In genomic region chr21:46493828-46494227, GRCh38 we compare ENCODE assay signal across 26 cellular contexts. TPM values are rescaled to one million over a fixed set of nuclear protein-coding genes. Genes with fewer than 3 reads are reported as not detected.
A peak's percentile ranks its signal among the peaks of the same experiment; 100 is the strongest.
DNase-seq lines count a peak whose midpoint lies in the region; ATAC-seq, FAIRE-seq and TF ChIP-seq lines count a peak whose summit lies in the region.
"Had no signal": no experiment of that assay in that cellular context is flagged by ENCODE, and none has a peak within 500 bp of the region (broad histone marks: within the 10 kb centered on the region; RNA-seq: fewer than 3 reads in every experiment).

No MANE protein-coding gene starts in this region.

- no peak overlapping the region for H3K4me3 ChIP-seq in CD8-positive, alpha-beta memory T cell (ENCODE audit: low read length)
- H3K4me3 ChIP-seq in K562 (no peak overlapping the region), neutrophil (ENCODE audit: low read depth in 1 of 2, low read length in 1 of 2) (no peak overlapping the region)
- H3K4me3 ChIP-seq: BLaER1, GM23338, HAP-1 had no signal

- no peaks in the 10 kb centered on the region for H3K9me3 Mint-ChIP-seq in activated T-cell treated with anti-CD3 and anti-CD28 coated beads, Interleukin-2, amount 50 U/mL, for 72 hours
- H3K9me3 Mint-ChIP-seq in CD8-positive, alpha-beta memory T cell = no peaks in the 10 kb centered on the region
- H3K9me3 Mint-ChIP-seq: CD8-positive, alpha-beta T cell; GM23338; HFFc6 had no signal

- H3K4me1 Mint-ChIP-seq in activated T-cell treated with anti-CD3 and anti-CD28 coated beads, Interleukin-2, amount 50 U/mL, for 72 hours (ENCODE audit: low read depth) = no peaks in the 10 kb centered on the region
- peaks cover 16 to 23% (median 16%) of the 10 kb centered on the region in 3 donors for H3K4me1 Mint-ChIP-seq in CD8-positive, alpha-beta memory T cell
- H3K4me1 Mint-ChIP-seq: B cell had no signal

- POLR2A ChIA-PET in CD8-positive, alpha-beta memory T cell (lab: Charles Lee) = no interaction called here
- POLR2A ChIA-PET in K562 (lab: Yijun Ruan, JAX) = interaction anchor here (0.6 to 0.9 kb wide), 2 partner anchors 20 to 34 kb away, joined by 3 read pairs; no protein-coding TSS in a partner anchor

- no peaks in the 10 kb centered on the region for H3K9me3 ChIP-seq in CD8-positive, alpha-beta memory T cell (ENCODE audit: low read length)
- H3K9me3 ChIP-seq in K562 (replicated peaks; ENCODE audit: control insufficient read depth, insufficient read depth, low read depth, low read length) = no peaks in the 10 kb centered on the region
- H3K9me3 ChIP-seq in neutrophil = no peaks in the 10 kb centered on the region
- H3K9me3 ChIP-seq: HAP-1 had no signal

- no TSS peak for BruUV-seq in K562 (replicated peaks; lab: Mats Ljungman, UMichigan)

- no peak overlapping the region for H3K4me2 ChIP-seq in K562 (ENCODE audit: insufficient read depth, low read length)
- H3K4me2 ChIP-seq: BLaER1, GM23338 had no signal

- FAIRE-seq in K562 (lab: Jason Lieb, UNC) = no peak
- FAIRE-seq: A204.1, GM12891, GM18507, H54 had no signal

- in situ Hi-C loops in K562 (cut with MboI) = no loop called here

- H3K36me3 Mint-ChIP-seq in activated T-cell treated with anti-CD3 and anti-CD28 coated beads, Interleukin-2, amount 50 U/mL, for 72 hours (ENCODE audit: insufficient read depth in 2 of 2) = peaks cover 14 to 33% of the 10 kb centered on the region in 2 donors
- peaks cover 22 to 90% (median 33%) of the 10 kb centered on the region in 3 donors for H3K36me3 Mint-ChIP-seq in CD8-positive, alpha-beta memory T cell

- TF ChIP-seq CTCF in K562 (IDR thresholded peaks at IDR 0.05 in 2 of 3, conservative IDR thresholded peaks at IDR 0.05 in 1 of 3; ENCODE audit: insufficient read depth in 2 of 3, low read depth in 1 of 3, low read length in 3 of 3) (no peak), neutrophil (IDR thresholded peaks at IDR 0.05) (no peak)

- H3K27ac ChIP-seq in CD8-positive, alpha-beta memory T cell (ENCODE audit: low read depth, low read length) = no peak overlapping the region
- H3K27ac ChIP-seq in K562 (ENCODE audit: extremely low read depth, low read depth, low read length) (no peak overlapping the region), neutrophil (peak overlapping the region; percentile 42)
- H3K27ac ChIP-seq: 22Rv1, BLaER1, C4-2B had no signal

- CTCF ChIA-PET in CD8-positive, alpha-beta memory T cell (lab: Charles Lee) = no interaction called here
- CTCF ChIA-PET in K562 (lab: Yijun Ruan, JAX; ENCODE audit: low intra/inter-chr PET ratio) = no interaction called here

- H3K27ac Mint-ChIP-seq in activated T-cell treated with anti-CD3 and anti-CD28 coated beads, Interleukin-2, amount 50 U/mL, for 72 hours = peak overlapping the region; percentile 44
- peak overlapping the region in 5 of 8 donors; percentile 26 to 84 (median 62) for H3K27ac Mint-ChIP-seq in CD8-positive, alpha-beta memory T cell
- H3K27ac Mint-ChIP-seq: B cell, HFFc6 had no signal

- no peaks in the 10 kb centered on the region for H3K27me3 ChIP-seq in CD8-positive, alpha-beta memory T cell (ENCODE audit: insufficient read depth, low read length, poor library complexity, severe bottlenecking)
- H3K27me3 ChIP-seq in K562 (ENCODE audit: control insufficient read depth in 2 of 2, insufficient read depth in 2 of 2, low read length in 2 of 2) (no peaks in the 10 kb centered on the region), neutrophil (no peaks in the 10 kb centered on the region)
- H3K27me3 ChIP-seq: BLaER1 had no signal

- WGBS in K562 (ENCODE audit: insufficient coverage, low coverage, missing lambda C conversion rate) = 93% methylated on average over 6 of the region's 6 CpGs

- no peak for DNase-seq in activated T-cell treated with anti-CD3 and anti-CD28 coated beads, Interleukin-2, amount 50 U/mL, for 72 hours
- DNase-seq in activated T-cell treated with anti-CD3 and anti-CD28 coated beads for 4 hours = no peak
- DNase-seq in CD8-positive, alpha-beta memory T cell = no peak
- no peak for DNase-seq in K562 (ENCODE audit: extremely low read depth in 1 of 4, low spot score in 3 of 4)
- DNase-seq in medulla oblongata (ENCODE audit: extremely low spot score) = no peak
- DNase-seq in NCI-H2029 (lab: John Stamatoyannopoulos, UW) = no peak
- no peak for DNase-seq in kidney tubule cell (ENCODE audit: low spot score)
- DNase-seq: Calu3; CD4-positive, CD25-positive, alpha-beta regulatory T cell; CD8-positive, alpha-beta T cell; COR-L47; DMS53; DMS79 treated with DMSO at 0.1 percent for 48 hours; GF-D8; HFFc6 had no signal

- H3K27me3 Mint-ChIP-seq in activated T-cell treated with anti-CD3 and anti-CD28 coated beads, Interleukin-2, amount 50 U/mL, for 72 hours (ENCODE audit: low read depth) = no peaks in the 10 kb centered on the region
- H3K27me3 Mint-ChIP-seq in CD8-positive, alpha-beta memory T cell = no peaks in the 10 kb centered on the region
- H3K27me3 Mint-ChIP-seq: B cell; CD4-positive, CD25-positive, alpha-beta regulatory T cell had no signal

- peaks cover 44% of the 10 kb centered on the region for H3K36me3 ChIP-seq in CD8-positive, alpha-beta memory T cell (ENCODE audit: insufficient read depth, low read length)
- H3K36me3 ChIP-seq in K562 (ENCODE audit: control insufficient read depth, insufficient read depth, low read length) = peaks cover 61% of the 10 kb centered on the region; the same call in 2 of the 3 replicates
- H3K36me3 ChIP-seq in neutrophil = peaks cover 57% of the 10 kb centered on the region

- ATAC-seq in activated T-cell treated with anti-CD3 and anti-CD28 coated beads, Interleukin-2, amount 50 U/mL, for 72 hours (replicated peaks in 1 of 2) = no peak
- ATAC-seq in K562 = no peak
- ATAC-seq: CD8-positive, alpha-beta T cell; GM23338 had no signal

- TF ChIP-seq POLR2A in K562 (conservative IDR thresholded peaks at IDR 0.05) = no peak

- intact Hi-C loops in K562 (cut with micrococcal nuclease) = no loop called here

- no peak overlapping the region for H2AFZ ChIP-seq in K562 (ENCODE audit: low read depth, low read length)
- H2AFZ ChIP-seq: GM23338 had no signal

- H3K9me1 ChIP-seq in K562 (ENCODE audit: control insufficient read depth, insufficient read depth, low read length) = no peaks in the 10 kb centered on the region

- no peaks in the 10 kb centered on the region for H3K4me1 ChIP-seq in CD8-positive, alpha-beta memory T cell (ENCODE audit: insufficient read depth, low read length)
- peaks cover 0 to 9% of the 10 kb centered on the region in 2 experiments; a peak in 2 of 5 replicates for H3K4me1 ChIP-seq in K562 (replicated peaks in 1 of 2; ENCODE audit: control insufficient read depth in 2 of 2, insufficient read depth in 2 of 2, low read length in 2 of 2)
- peaks cover under 1 to 1% of the 10 kb centered on the region in 2 experiments for H3K4me1 ChIP-seq in neutrophil (ENCODE audit: control insufficient read depth in 1 of 2, insufficient read depth in 1 of 2, low read depth in 1 of 2, low read length in 1 of 2)
- H3K4me1 ChIP-seq: BLaER1, HAP-1 had no signal

- no peak for TF ChIP-seq RAD21 in K562 (CRISPR knock-in tag; conservative IDR thresholded peaks at IDR 0.05 in 1 of 2, IDR thresholded peaks at IDR 0.05 in 1 of 2)

- no peak for TF ChIP-seq EP300 in K562 (IDR thresholded peaks at IDR 0.05; ENCODE audit: low read length)

- H3K4me3 Mint-ChIP-seq in activated T-cell treated with anti-CD3 and anti-CD28 coated beads, Interleukin-2, amount 50 U/mL, for 72 hours = no peak overlapping the region
- no peak overlapping the region for H3K4me3 Mint-ChIP-seq in CD8-positive, alpha-beta memory T cell
- H3K4me3 Mint-ChIP-seq: B cell; CD4-positive, CD25-positive, alpha-beta regulatory T cell; CD8-positive, alpha-beta T cell; GM23338; HFFc6 had no signal

- H4K20me1 ChIP-seq in K562 (replicated peaks; ENCODE audit: control insufficient read depth, insufficient read depth, low read length) = no peaks in the 10 kb centered on the region

- H3K9ac ChIP-seq in K562 (ENCODE audit: insufficient read depth in 1 of 2, low read depth in 2 of 2, low read length in 2 of 2) = no peak overlapping the region
- H3K9ac ChIP-seq: BLaER1 had no signal

- H3K79me2 ChIP-seq in K562 (ENCODE audit: control insufficient read depth, insufficient read depth, low read length) = no peaks in the 10 kb centered on the region

TF ChIP-seq in K562, 482 proteins besides CTCF, POLR2A, EP300 and RAD21 (continues in another document):
- TF ChIP-seq ZNF140 (CRISPR knock-in tag; IDR thresholded peaks at IDR 0.05) (no peak), NFRKB (IDR thresholded peaks at IDR 0.05; ENCODE audit: low read depth) (no peak), KDM5B (IDR thresholded peaks at IDR 0.05; ENCODE audit: insufficient replicate concordance, low read depth, low read length) (no peak)
- TF ChIP-seq, protein P1, sequence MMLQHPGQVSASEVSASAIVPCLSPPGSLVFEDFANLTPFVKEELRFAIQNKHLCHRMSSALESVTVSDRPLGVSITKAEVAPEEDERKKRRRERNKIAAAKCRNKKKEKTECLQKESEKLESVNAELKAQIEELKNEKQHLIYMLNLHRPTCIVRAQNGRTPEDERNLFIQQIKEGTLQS (IDR thresholded peaks at IDR 0.05) = no peak
- TF ChIP-seq, protein P1 (CRISPR knock-in tag; conservative IDR thresholded peaks at IDR 0.05) = no peak

RNA-seq across cellular contexts. Expression of gene DIP2A, which starts 35.1 kb away (rescaled TPM):
- total RNA-seq in activated T-cell treated with anti-CD3 and anti-CD28 coated beads, Interleukin-2, amount 50 U/mL, for 72 hours = 10 to 100 TPM; 50.1 to 53.4 TPM
- total RNA-seq in CD8-positive, alpha-beta memory T cell = 10 to 100 TPM; 29.7 to 29.9 TPM
- 32.6 TPM for polyA plus RNA-seq in CD8-positive, alpha-beta memory T cell
- total RNA-seq in K562 (2011; cell fraction: chromatin; rRNA removed; ENCODE audit: low replicate concordance) = 344 and 474 TPM in 2 replicates
- total RNA-seq in K562 (2011; cell fraction: nucleolus; rRNA removed) = 211 and 231 TPM in 2 replicates
- 245 and 258 TPM in 2 replicates for total RNA-seq in K562 (2011; cell fraction: nucleoplasm; rRNA removed)
- total RNA-seq in K562 (2014; rRNA removed) = 13.8 and 19.7 TPM in 2 replicates
- 14.9 and 19.1 TPM in 2 replicates for total RNA-seq in K562 (2014; rRNA removed; fragmentation: Illumina TruSeq; extraction: Trizol)
- 19.6 and 20.3 TPM in 2 replicates for total RNA-seq in K562 (2015; rRNA removed; fragmentation: Illumina TruSeq; extraction: Trizol)
- total RNA-seq in K562 (2021) = 31.1 and 32.3 TPM in 2 replicates
- 34.5 and 41.3 TPM in 2 replicates for polyA plus RNA-seq in K562 (2011; rRNA removed)
- 22.5 and 24.1 TPM in 2 replicates for polyA plus RNA-seq in K562 (2011; cell fraction: cytosol; rRNA removed)
- polyA plus RNA-seq in K562 (2011; cell fraction: nucleus; rRNA removed) = 167 and 196 TPM in 2 replicates
- 21.7 and 36.7 TPM in 2 replicates for polyA plus RNA-seq in K562 (2012)
- 21.3 and 23.9 TPM in 2 replicates for polyA plus RNA-seq in K562 (2014; fragmentation: Illumina TruSeq; extraction: Trizol)
- 1 to 10 TPM; 4.3 to 4.6 TPM for polyA plus RNA-seq in K562 (2014; fragmentation: Nextera tagmentation; extraction: Ambion mirVana)
- polyA plus RNA-seq in K562 (2014; rRNA removed) = 30.0 and 31.1 TPM in 2 replicates
- polyA minus RNA-seq in K562 (2011; rRNA and poly(A)+ RNA removed) = 48.3 and 48.8 TPM in 2 replicates
- polyA minus RNA-seq in K562 (2011; cell fraction: cytosol; rRNA and poly(A)+ RNA removed) = 21.6 and 23.7 TPM in 2 replicates
- 89.9 and 113 TPM in 2 replicates for polyA minus RNA-seq in K562 (2011; cell fraction: nucleus; rRNA and poly(A)+ RNA removed)
